ENCODE assay signal across 16 cellular contexts in genomic region chr3:179038216-179038898, GRCh38. TPM values are rescaled to one million over a fixed set of nuclear protein-coding genes. Genes with fewer than 3 reads are reported as not detected.
A peak's percentile ranks its signal among the peaks of the same experiment; 100 is the strongest.
DNase-seq lines count a peak whose midpoint lies in the region; ATAC-seq and TF ChIP-seq lines count a peak whose summit lies in the region.
"Had no signal": no experiment of that assay in that cellular context is flagged by ENCODE, and none has a peak within 500 bp of the region (broad histone marks: within the 10 kb centered on the region; RNA-seq: fewer than 3 reads in every experiment).

No MANE protein-coding gene starts in this region.

- peaks cover 7% of the 10 kb centered on the region for H3K9me3 Mint-ChIP-seq in activated CD4-positive, alpha-beta T cell treated with anti-CD3 and anti-CD28 coated beads, Interleukin-2, amount 10 ng/mL, durations not matched to agents 24 days and 14 days

- H4K20me1 ChIP-seq in HCT116 (ENCODE audit: insufficient read depth) (no peaks in the 10 kb centered on the region), osteoblast (ENCODE audit: insufficient read depth, low read length) (peaks cover 7% of the 10 kb centered on the region)

- H3K4me3 ChIP-seq in HCT116 (replicated peaks in 1 of 2; ENCODE audit: low read depth in 1 of 2, low read length in 2 of 2) (no peak overlapping the region), brain microvascular endothelial cell (ENCODE audit: low read depth, low read length) (no peak overlapping the region), osteoblast (ENCODE audit: insufficient read depth, low read length) (no peak overlapping the region)
- H3K4me3 ChIP-seq: A549, testis had no signal

- POLR2A ChIA-PET in HCT116 (lab: Charles Lee), result no interaction called here

- H3K27ac Mint-ChIP-seq in activated CD4-positive, alpha-beta T cell treated with anti-CD3 and anti-CD28 coated beads, Interleukin-2, amount 10 ng/mL, durations not matched to agents 24 days and 14 days, result peak overlapping the region; percentile 59

- H3K36me3 Mint-ChIP-seq in activated CD4-positive, alpha-beta T cell treated with anti-CD3 and anti-CD28 coated beads, Interleukin-2, amount 10 ng/mL, durations not matched to agents 24 days and 14 days (ENCODE audit: low read depth), result peaks cover 26% of the 10 kb centered on the region

- H3K27me3 Mint-ChIP-seq in activated CD4-positive, alpha-beta T cell treated with anti-CD3 and anti-CD28 coated beads, Interleukin-2, amount 10 ng/mL, durations not matched to agents 24 days and 14 days, result no peaks in the 10 kb centered on the region
- H3K27me3 Mint-ChIP-seq: natural killer cell treated with Interleukin-12 subunit alpha and Interleukin-12 subunit beta and Interleukin-15 and Interleukin-18, amount 100 ng/mL, for 72 hours had no signal

- TF ChIP-seq POLR2A in HCT116 (IDR thresholded peaks at IDR 0.05; ENCODE audit: borderline replicate concordance, extremely low read depth, insufficient read depth, insufficient read length), result no peak

- no peak for ATAC-seq in HCT116
- ATAC-seq: A549; natural killer cell treated with Interleukin-12 subunit alpha and Interleukin-12 subunit beta and Interleukin-15 and Interleukin-18, amount 100 ng/mL, for 72 hours had no signal

- no peak for TF ChIP-seq RAD21 in HCT116 (IDR thresholded peaks at IDR 0.05; ENCODE audit: low read depth)

- H2AFZ ChIP-seq in HCT116 (ENCODE audit: low read depth, low read length, poor library complexity, severe bottlenecking), result no peak overlapping the region
- H2AFZ ChIP-seq in osteoblast (ENCODE audit: low read length), result no peak overlapping the region

- BruUV-seq in HCT116 (replicated peaks; lab: Mats Ljungman, UMichigan), result no TSS peak

- H3K9ac ChIP-seq in HCT116 (ENCODE audit: low read length), result no peak overlapping the region

- H3K4me3 Mint-ChIP-seq in activated CD4-positive, alpha-beta T cell treated with anti-CD3 and anti-CD28 coated beads, Interleukin-2, amount 10 ng/mL, durations not matched to agents 24 days and 14 days, result peak overlapping the region; percentile 65
- H3K4me3 Mint-ChIP-seq: natural killer cell treated with Interleukin-12 subunit alpha and Interleukin-12 subunit beta and Interleukin-15 and Interleukin-18, amount 100 ng/mL, for 72 hours had no signal

- intact Hi-C loops in activated CD4-positive, alpha-beta T cell treated with anti-CD3 and anti-CD28 coated beads, Interleukin-2, amount 10 ng/mL, durations not matched to agents 24 days and 14 days (cut with micrococcal nuclease), result no loop called here
- intact Hi-C loops in HCT116 (cut with micrococcal nuclease), result no loop called here

- H3K4me1 Mint-ChIP-seq in activated CD4-positive, alpha-beta T cell treated with anti-CD3 and anti-CD28 coated beads, Interleukin-2, amount 10 ng/mL, durations not matched to agents 24 days and 14 days, result peaks cover 17% of the 10 kb centered on the region

- RAD21 ChIA-PET in HCT116 (lab: Charles Lee; ENCODE audit: low non-redundant PET in 1 of 2, low total read pairs in 2 of 2, uncharacterized antibody in 2 of 2, unreplicated experiment in 2 of 2), result no interaction called here

- 0 out of 2 replicates have a peak, but pooled peaks cover 4% of the 10 kb centered on the region for H3K79me2 ChIP-seq in HCT116 (ENCODE audit: insufficient read depth, low read length)
- peaks cover 85% of the 10 kb centered on the region for H3K79me2 ChIP-seq in osteoblast (ENCODE audit: insufficient read depth, low read length)

- no peaks in the 10 kb centered on the region for H3K9me3 ChIP-seq in HCT116 (ENCODE audit: control insufficient read depth in 1 of 2, insufficient read depth in 1 of 2, low read depth in 1 of 2, low read length in 2 of 2)
- no peaks in the 10 kb centered on the region for H3K9me3 ChIP-seq in osteoblast (ENCODE audit: low read depth, low read length)
- H3K9me3 ChIP-seq: A549, Caco-2, testis had no signal

- H3K4me1 ChIP-seq in HCT116 (ENCODE audit: control insufficient read depth in 1 of 2, insufficient read depth in 2 of 2, low read length in 2 of 2), result peaks cover 9 to 15% of the 10 kb centered on the region in 2 experiments
- peaks cover 33% of the 10 kb centered on the region for H3K4me1 ChIP-seq in osteoblast (ENCODE audit: insufficient read depth, low read length)
- H3K4me1 ChIP-seq: A549, testis had no signal

- TF ChIP-seq CTCF in HCT116 (IDR thresholded peaks at IDR 0.05 in 2 of 3, conservative IDR thresholded peaks at IDR 0.05 in 1 of 3; ENCODE audit: borderline replicate concordance in 1 of 3, insufficient read depth in 1 of 3, low read depth in 2 of 3, low read length in 2 of 3) (no peak), brain microvascular endothelial cell (IDR thresholded peaks at IDR 0.05; ENCODE audit: low read depth, low read length, missing control alignments) (no peak), osteoblast (IDR thresholded peaks at IDR 0.05; ENCODE audit: extremely low read depth, low read depth, low read length) (no peak), GM20000 (IDR thresholded peaks at IDR 0.05; ENCODE audit: extremely low read depth, missing control alignments) (no peak)

- no peaks in the 10 kb centered on the region for H3K27me3 ChIP-seq in HCT116 (ENCODE audit: insufficient read depth, low read length)
- H3K27me3 ChIP-seq in brain microvascular endothelial cell (replicated peaks), result no peaks in the 10 kb centered on the region
- H3K27me3 ChIP-seq in osteoblast (ENCODE audit: insufficient read depth, low read length), result no peaks in the 10 kb centered on the region
- H3K27me3 ChIP-seq: testis had no signal

- H3K9me2 ChIP-seq in HCT116 (ENCODE audit: insufficient read depth), result no peaks in the 10 kb centered on the region

- H3K4me2 ChIP-seq in HCT116 (ENCODE audit: low read length) (0 out of 2 replicates have a peak overlapping the region, but pooled peaks have one; percentile 51), osteoblast (ENCODE audit: insufficient read depth, low read length) (peak overlapping the region; percentile 52)
- H3K4me2 ChIP-seq: A549 had no signal

- peak; percentile 63 for DNase-seq in activated CD4-positive, alpha-beta T cell treated with anti-CD3 and anti-CD28 coated beads, Interleukin-2, amount 10 ng/mL, durations not matched to agents 24 days and 14 days
- no peak for DNase-seq in activated CD4-positive, alpha-beta T cell treated with anti-CD3 and anti-CD28 coated beads, Interleukin-2, amount 50 U/mL, for 4 hours
- DNase-seq in HCT116 (ENCODE audit: low read depth, low spot score) (no peak), brain microvascular endothelial cell (no peak), osteoblast (ENCODE audit: insufficient read length, low spot score, missing footprints) (no peak), GM20000 (ENCODE audit: low spot score) (no peak), Ammon's horn (ENCODE audit: low spot score) (no peak), GM19238 (ENCODE audit: insufficient read length, low spot score) (no peak)
- DNase-seq: Caco-2, cerebellar nuclear complex, foreskin melanocyte, NCI-H2081, NCI-H526, testis had no signal

- H3K36me3 ChIP-seq in HCT116 (ENCODE audit: control insufficient read depth in 1 of 2, insufficient read depth in 2 of 2, low read length in 2 of 2) (no peaks in the 10 kb centered on the region), brain microvascular endothelial cell (replicated peaks) (peaks cover 3% of the 10 kb centered on the region), osteoblast (ENCODE audit: insufficient read depth, low read length) (no peaks in the 10 kb centered on the region)

- H3K27ac ChIP-seq in HCT116 (ENCODE audit: low read depth, low read length) (no peak overlapping the region), brain microvascular endothelial cell (peak overlapping the region; percentile 36), osteoblast (ENCODE audit: low read depth, low read length) (peak overlapping the region; percentile 64)
- H3K27ac ChIP-seq: A549, testis had no signal

- CTCF ChIA-PET in HCT116 (lab: Charles Lee), result no interaction called here

- in situ Hi-C loops in brain microvascular endothelial cell (cut with HindIII; ENCODE audit: low pct_ligation_motif_present, low sequenced_read_pairs), result no loop called here

TF ChIP-seq in HCT116, 20 proteins besides CTCF, POLR2A, EP300 and RAD21:
- TF ChIP-seq SIN3A (IDR thresholded peaks at IDR 0.05; ENCODE audit: low read depth) (no peak), EZH2phosphoT487 (IDR thresholded peaks at IDR 0.05; ENCODE audit: borderline replicate concordance) (no peak), ELF1 (IDR thresholded peaks at IDR 0.05; ENCODE audit: borderline replicate concordance, low read depth) (no peak), POLR2AphosphoS5 (IDR thresholded peaks at IDR 0.05; ENCODE audit: low read depth, low read length) (no peak), JUND (IDR thresholded peaks at IDR 0.05) (no peak), MAX (IDR thresholded peaks at IDR 0.05) (no peak), ATF3 (IDR thresholded peaks at IDR 0.05) (no peak), FOSL1 (IDR thresholded peaks at IDR 0.05; ENCODE audit: low read depth) (no peak), YY1 (IDR thresholded peaks at IDR 0.05; ENCODE audit: extremely low read depth, insufficient replicate concordance, low read depth, low read length) (no peak), ZFX (IDR thresholded peaks at IDR 0.05) (no peak), EZH2 (IDR thresholded peaks at IDR 0.05) (no peak)

RNA-seq across cellular contexts. Expression of gene ZMAT3, which starts 33.3 kb away (rescaled TPM):
- total RNA-seq in activated CD4-positive, alpha-beta T cell treated with anti-CD3 and anti-CD28 coated beads, Interleukin-2, amount 10 ng/mL, durations not matched to agents 24 days and 14 days, result 11.8 and 13.1 TPM in 2 replicates
- total RNA-seq in HCT116 (2021; ENCODE audit: unreplicated experiment), result 12.1 TPM
- 5.4 and 6.6 TPM in 2 replicates for polyA plus RNA-seq in HCT116 (2012)
- total RNA-seq in osteoblast, result 47.0 and 56.0 TPM in 2 replicates
